ENCODE assay signal across 24 cellular contexts in the genomic region with DNA sequence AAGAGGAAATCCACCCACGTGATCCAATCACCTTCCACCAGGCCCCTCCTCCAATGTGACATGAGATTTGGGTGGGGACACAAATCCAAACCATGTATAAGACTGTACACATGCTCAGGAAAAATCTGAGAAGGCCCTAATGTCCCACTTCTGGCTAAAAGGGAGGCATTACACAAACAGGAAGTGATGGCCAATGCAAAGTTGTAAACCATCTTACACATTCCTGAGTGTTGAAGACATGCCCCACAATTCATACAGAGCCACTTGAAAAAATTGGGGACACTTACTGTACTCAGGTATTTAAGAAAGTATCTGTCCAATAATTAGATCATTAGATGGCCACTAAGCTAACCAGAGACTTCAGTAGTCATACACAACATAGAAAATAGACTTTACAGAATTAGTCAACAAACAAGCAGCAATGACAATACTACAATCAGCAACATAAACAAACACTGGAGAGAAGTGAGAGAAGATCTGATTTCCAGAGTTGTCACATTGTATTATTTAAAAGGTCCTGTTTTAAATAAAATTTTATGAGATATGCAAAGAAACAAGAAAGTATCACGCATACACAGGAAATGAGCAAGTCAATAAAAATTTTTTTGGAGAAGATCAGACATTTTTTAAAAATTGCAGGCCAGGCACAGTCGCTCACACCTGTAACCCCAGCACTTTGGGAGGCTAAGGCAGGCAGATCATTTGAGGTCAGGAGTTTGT.
"Had no signal": no experiment of that assay in that cellular context is flagged by ENCODE, and none has a peak within 500 bp of the region (broad histone marks: within the 10 kb centered on the region; RNA-seq: fewer than 3 reads in every experiment).

No MANE protein-coding gene starts in this region.

- H3K4me1 Mint-ChIP-seq: memory B cell, nephron, WTC11 had no signal

- H3K27me3 ChIP-seq: adrenal gland, breast epithelium, esophagus muscularis mucosa, gastroesophageal sphincter, heart left ventricle, neutrophil, pancreas, upper lobe of right lung had no signal

- H3K27ac Mint-ChIP-seq: activated naive CD8-positive, alpha-beta T cell; activated T-helper 2 cell treated with anti-CD3 and anti-CD28 coated beads, Interferon-gamma antibody, Interleukin-2, Interleukin-4, amounts not matched to agents 10 μg/mL and 5 μg/mL and 100 μg/mL, durations not matched to agents 14 hours and 24 hours and 36 hours; memory B cell; nephron; T-helper 1 cell treated with Interleukin-12 subunit alpha and Interleukin-12 subunit beta and Interleukin-4 antibody, amounts not matched to agents 30 μg/mL and 1 μg/mL, for 36 hours; WTC11 had no signal

- FAIRE-seq: pancreas had no signal

- DNase-seq: activated CD8-positive, alpha-beta memory T cell treated with anti-CD3 and anti-CD28 coated beads for 24 hours; activated CD8-positive, alpha-beta memory T cell treated with anti-CD3 and anti-CD28 coated beads, Interleukin-2, amount 50 U/mL, for 48 hours; activated naive CD4-positive, alpha-beta T cell; activated T-cell treated with anti-CD3 and anti-CD28 coated beads, Interleukin-2, amount 50 U/mL, for 4 hours; adrenal gland; heart left ventricle; pancreas; right cardiac atrium; stimulated activated CD4-positive, alpha-beta T cell treated with anti-CD3 and anti-CD28 coated beads, Interleukin-12 subunit alpha, Interleukin-12 subunit beta, amount 100 ng/mL, for 4 hours; stimulated activated CD4-positive, alpha-beta T cell treated with anti-CD3 and anti-CD28 coated beads, Interleukin-4, amount 100 ng/mL, for 4 hours; stimulated activated naive CD8-positive, alpha-beta T cell treated with anti-CD3 and anti-CD28 coated beads, Interleukin-15, Interleukin-2, amounts not matched to agents 100 U/mL and 50 U/mL, for 24 hours; T1000; upper lobe of right lung had no signal

- H3K27ac ChIP-seq: adrenal gland, breast epithelium, coronary artery, esophagus muscularis mucosa, gastroesophageal sphincter, heart left ventricle, neutrophil, pancreas, upper lobe of right lung had no signal

- H3K9me3 ChIP-seq: adrenal gland, neutrophil, pancreas had no signal

- H3K4me3 Mint-ChIP-seq: activated naive CD8-positive, alpha-beta T cell; activated T-cell treated with anti-CD3 and anti-CD28 coated beads, Interleukin-2, amount 50 U/mL, for 4 hours; memory B cell; nephron; T-helper 1 cell treated with Interleukin-12 subunit alpha and Interleukin-12 subunit beta and Interleukin-4 antibody, amounts not matched to agents 30 μg/mL and 1 μg/mL, for 36 hours; WTC11 had no signal

- H3K4me1 ChIP-seq: adrenal gland, breast epithelium, esophagus muscularis mucosa, gastroesophageal sphincter, heart left ventricle, pancreas, upper lobe of right lung had no signal

- H3K36me3 ChIP-seq: adrenal gland, breast epithelium, esophagus muscularis mucosa, gastroesophageal sphincter, heart left ventricle, neutrophil, pancreas, upper lobe of right lung had no signal

- H3K4me3 ChIP-seq: adrenal gland, breast epithelium, coronary artery, esophagus muscularis mucosa, gastroesophageal sphincter, heart left ventricle, pancreas, upper lobe of right lung had no signal

- ATAC-seq: activated T-cell treated with anti-CD3 and anti-CD28 coated beads, Interleukin-2, amount 50 U/mL, for 4 hours; gastroesophageal sphincter; heart left ventricle; pancreas; right cardiac atrium; stimulated activated naive CD8-positive, alpha-beta T cell treated with anti-CD3 and anti-CD28 coated beads, Interleukin-15, Interleukin-2, amounts not matched to agents 100 U/mL and 50 U/mL, for 24 hours; upper lobe of right lung; WTC11 had no signal

- H3K27me3 Mint-ChIP-seq: memory B cell had no signal

- H3K36me3 Mint-ChIP-seq: memory B cell had no signal
